13 cellular contexts compared by ENCODE assay signal in genomic region chr3:155391583-155391982, GRCh38.
A peak's percentile ranks its signal among the peaks of the same experiment; 100 is the strongest.
DNase-seq lines count a peak whose midpoint lies in the region; ATAC-seq, FAIRE-seq and TF ChIP-seq lines count a peak whose summit lies in the region.
"Had no signal": no experiment of that assay in that cellular context is flagged by ENCODE, and none has a peak within 500 bp of the region (broad histone marks: within the 10 kb centered on the region; RNA-seq: fewer than 3 reads in every experiment).

No MANE protein-coding gene starts in this region.

- no peaks in the 10 kb centered on the region for H3K36me3 Mint-ChIP-seq in T-helper 17 cell (ENCODE audit: low read depth)
- H3K36me3 Mint-ChIP-seq in activated CD4-positive, alpha-beta T cell treated with anti-CD3 and anti-CD28 coated beads for 36 hours (ENCODE audit: low read depth): no peaks in the 10 kb centered on the region
- H3K36me3 Mint-ChIP-seq in CD8-positive, alpha-beta memory T cell: no peaks in the 10 kb centered on the region
- no peaks in the 10 kb centered on the region for H3K36me3 Mint-ChIP-seq in activated T-cell treated with anti-CD3 and anti-CD28 coated beads, Interleukin-2, amount 50 U/mL, for 24 hours (ENCODE audit: low read depth)
- H3K36me3 Mint-ChIP-seq: naive B cell had no signal

- CTCF ChIA-PET in activated CD4-positive, alpha-beta T cell treated with anti-CD3 and anti-CD28 coated beads for 36 hours (lab: Charles Lee): no interaction called here
- CTCF ChIA-PET in CD8-positive, alpha-beta memory T cell (lab: Charles Lee): no interaction called here

- no peak overlapping the region for H3K4me3 ChIP-seq in choroid plexus epithelial cell (ENCODE audit: low read depth, low read length)
- no peak overlapping the region for H3K4me3 ChIP-seq in CD8-positive, alpha-beta memory T cell (ENCODE audit: low read length)

- no peak for ATAC-seq in T-helper 17 cell
- ATAC-seq in activated CD4-positive, alpha-beta T cell treated with anti-CD3 and anti-CD28 coated beads for 36 hours: no peak

- no peak overlapping the region for H3K27ac ChIP-seq in CD8-positive, alpha-beta memory T cell (ENCODE audit: low read depth, low read length)

- no peak for FAIRE-seq in HTR-8/SVneo (lab: Jason Lieb, UNC)

- DNase-seq in AG08396 (ENCODE audit: low spot score): peak; percentile 78
- DNase-seq in HTR-8/SVneo (ENCODE audit: insufficient read length, low spot score): peak; percentile 2
- peak; percentile 39 for DNase-seq in choroid plexus epithelial cell (ENCODE audit: low read depth)
- peak; percentile 42 for DNase-seq in mucosa of gallbladder (ENCODE audit: low spot score)
- no peak for DNase-seq in T-helper 17 cell
- DNase-seq in activated CD4-positive, alpha-beta T cell treated with anti-CD3 and anti-CD28 coated beads for 36 hours: no peak
- no peak for DNase-seq in CD8-positive, alpha-beta memory T cell
- DNase-seq in activated T-cell treated with anti-CD3 and anti-CD28 coated beads, Interleukin-2, amount 50 U/mL, for 24 hours: no peak
- DNase-seq: activated T-cell treated with anti-CD3 and anti-CD28 coated beads for 4 hours; CD4-positive, alpha-beta T cell; effector CD8-positive, alpha-beta T cell; MM.1S; naive B cell had no signal

- POLR2A ChIA-PET in activated CD4-positive, alpha-beta T cell treated with anti-CD3 and anti-CD28 coated beads for 36 hours (lab: Charles Lee): no interaction called here
- POLR2A ChIA-PET in CD8-positive, alpha-beta memory T cell (lab: Charles Lee): no interaction called here

- no peaks in the 10 kb centered on the region for H3K9me3 ChIP-seq in T-helper 17 cell (ENCODE audit: control insufficient read depth, low read length, poor library complexity, severe bottlenecking)
- no peaks in the 10 kb centered on the region for H3K9me3 ChIP-seq in CD8-positive, alpha-beta memory T cell (ENCODE audit: low read length)

- no peak overlapping the region for H3K4me3 Mint-ChIP-seq in T-helper 17 cell
- no peak overlapping the region for H3K4me3 Mint-ChIP-seq in activated CD4-positive, alpha-beta T cell treated with anti-CD3 and anti-CD28 coated beads for 36 hours
- no peak overlapping the region for H3K4me3 Mint-ChIP-seq in CD8-positive, alpha-beta memory T cell
- no peak overlapping the region for H3K4me3 Mint-ChIP-seq in activated T-cell treated with anti-CD3 and anti-CD28 coated beads, Interleukin-2, amount 50 U/mL, for 24 hours
- H3K4me3 Mint-ChIP-seq: CD4-positive, alpha-beta T cell had no signal

- H3K27me3 Mint-ChIP-seq in T-helper 17 cell: peaks cover 11% of the 10 kb centered on the region
- H3K27me3 Mint-ChIP-seq in activated CD4-positive, alpha-beta T cell treated with anti-CD3 and anti-CD28 coated beads for 36 hours: peaks cover 2% of the 10 kb centered on the region
- peaks cover 0 to 6% of the 10 kb centered on the region in 2 donors for H3K27me3 Mint-ChIP-seq in CD8-positive, alpha-beta memory T cell
- peaks cover 3% of the 10 kb centered on the region for H3K27me3 Mint-ChIP-seq in activated T-cell treated with anti-CD3 and anti-CD28 coated beads, Interleukin-2, amount 50 U/mL, for 24 hours
- H3K27me3 Mint-ChIP-seq: CD4-positive, alpha-beta T cell had no signal

- no peaks in the 10 kb centered on the region for H3K4me1 ChIP-seq in CD8-positive, alpha-beta memory T cell (ENCODE audit: insufficient read depth, low read length)

- H3K27me3 ChIP-seq in CD8-positive, alpha-beta memory T cell (ENCODE audit: insufficient read depth, low read length, poor library complexity, severe bottlenecking): no peaks in the 10 kb centered on the region

- no peak for TF ChIP-seq CTCF in choroid plexus epithelial cell (conservative IDR thresholded peaks at IDR 0.05; ENCODE audit: low read depth, low read length)

- no peak overlapping the region for H3K27ac Mint-ChIP-seq in T-helper 17 cell
- H3K27ac Mint-ChIP-seq in activated CD4-positive, alpha-beta T cell treated with anti-CD3 and anti-CD28 coated beads for 36 hours: no peak overlapping the region
- H3K27ac Mint-ChIP-seq in CD8-positive, alpha-beta memory T cell: no peak overlapping the region
- H3K27ac Mint-ChIP-seq in activated T-cell treated with anti-CD3 and anti-CD28 coated beads, Interleukin-2, amount 50 U/mL, for 24 hours: no peak overlapping the region
- H3K27ac Mint-ChIP-seq: CD4-positive, alpha-beta T cell; naive B cell had no signal

- H3K4me1 Mint-ChIP-seq in T-helper 17 cell: no peaks in the 10 kb centered on the region
- no peaks in the 10 kb centered on the region for H3K4me1 Mint-ChIP-seq in activated CD4-positive, alpha-beta T cell treated with anti-CD3 and anti-CD28 coated beads for 36 hours
- H3K4me1 Mint-ChIP-seq in CD8-positive, alpha-beta memory T cell: no peaks in the 10 kb centered on the region
- no peaks in the 10 kb centered on the region for H3K4me1 Mint-ChIP-seq in activated T-cell treated with anti-CD3 and anti-CD28 coated beads, Interleukin-2, amount 50 U/mL, for 24 hours (ENCODE audit: low read depth)
- H3K4me1 Mint-ChIP-seq: naive B cell had no signal

- H3K9me3 Mint-ChIP-seq in activated CD4-positive, alpha-beta T cell treated with anti-CD3 and anti-CD28 coated beads for 36 hours (ENCODE audit: low read depth): peaks cover 2% of the 10 kb centered on the region
- H3K9me3 Mint-ChIP-seq in CD8-positive, alpha-beta memory T cell: peaks cover 0 to 8% (median 5%) of the 10 kb centered on the region in 5 donors
- peaks cover 2% of the 10 kb centered on the region for H3K9me3 Mint-ChIP-seq in activated T-cell treated with anti-CD3 and anti-CD28 coated beads, Interleukin-2, amount 50 U/mL, for 24 hours

- intact Hi-C loops in activated CD4-positive, alpha-beta T cell treated with anti-CD3 and anti-CD28 coated beads for 36 hours (cut with DNase I, micrococcal nuclease): no loop called here

- H3K36me3 ChIP-seq in CD8-positive, alpha-beta memory T cell (ENCODE audit: insufficient read depth, low read length): no peaks in the 10 kb centered on the region

Comparison
In these comparisons a context has a peak if more than half of its experiments do, and no peak if none do; other contexts are left out.
1. DNase-seq: peak in AG08396 (single experiment), HTR-8/SVneo (single experiment), choroid plexus epithelial cell (single experiment) and mucosa of gallbladder (single experiment); none in T-helper 17 cell (0 of 3), activated CD4-positive, alpha-beta T cell treated with anti-CD3 and anti-CD28 coated beads for 36 hours (single experiment), CD8-positive, alpha-beta memory T cell (0 of 5) and activated T-cell treated with anti-CD3 and anti-CD28 coated beads, Interleukin-2, amount 50 U/mL, for 24 hours (single experiment).